In genomic region chr4:1051472-1051871, GRCh38 we compare ENCODE assay signal across 17 cellular contexts. TPM values are rescaled to one million over a fixed set of nuclear protein-coding genes. Genes with fewer than 3 reads are reported as not detected.
DNase-seq lines count a peak whose midpoint lies in the region; ATAC-seq and TF ChIP-seq lines count a peak whose summit lies in the region.
"Had no signal": no experiment of that assay in that cellular context is flagged by ENCODE, and none has a peak within 500 bp of the region (broad histone marks: within the 10 kb centered on the region; RNA-seq: fewer than 3 reads in every experiment).

No MANE protein-coding gene starts in this region.

- DNase-seq in natural killer cell (peak; percentile 11), adrenal gland (peak in 4 of 7 donors; percentile 4 to 36 (median 11)), mesenteric fat pad (ENCODE audit: low spot score) (peak; percentile 68), HFFc6 (no peak), NCI-H2171 treated with DMSO at 0.1 percent for 48 hours (lab: John Stamatoyannopoulos, UW) (no peak)
- DNase-seq in natural killer cell treated with Interleukin-12 subunit alpha and Interleukin-12 subunit beta and Interleukin-15 and Interleukin-18, amount 100 ng/mL, for 72 hours (ENCODE audit: low spot score) = no peak
- DNase-seq: NCI-H1105 treated with DMSO at 0.1 percent for 48 hours, NCI-H1694 treated with DMSO at 0.1 percent for 48 hours, NCI-H2227 treated with DMSO at 0.1 percent for 48 hours, NCI-H510A treated with DMSO at 0.1 percent for 48 hours, NCI-H774, OCI-M1, SHP77 had no signal

- peaks cover 19 to 22% of the 10 kb centered on the region in 2 donors for H3K27me3 Mint-ChIP-seq in natural killer cell (ENCODE audit: low read depth in 2 of 2)
- H3K27me3 Mint-ChIP-seq in natural killer cell treated with Interleukin-12 subunit alpha and Interleukin-12 subunit beta and Interleukin-15 and Interleukin-18, amount 100 ng/mL, for 72 hours = peaks cover 12 to 27% of the 10 kb centered on the region in 2 donors
- H3K27me3 Mint-ChIP-seq in HFFc6 (ENCODE audit: insufficient read depth) = peaks cover 41% of the 10 kb centered on the region

- peaks cover 21% of the 10 kb centered on the region for H3K27me3 ChIP-seq in adrenal gland

- H3K27ac ChIP-seq in adrenal gland = no peak overlapping the region
- H3K27ac ChIP-seq: C4-2B, HL-60, SK-N-MC had no signal

- no peak overlapping the region for H3K4me3 Mint-ChIP-seq in natural killer cell
- H3K4me3 Mint-ChIP-seq in natural killer cell treated with Interleukin-12 subunit alpha and Interleukin-12 subunit beta and Interleukin-15 and Interleukin-18, amount 100 ng/mL, for 72 hours = no peak overlapping the region
- H3K4me3 Mint-ChIP-seq in HFFc6 = no peak overlapping the region

- H3K27ac Mint-ChIP-seq in natural killer cell = no peak overlapping the region
- no peak overlapping the region for H3K27ac Mint-ChIP-seq in natural killer cell treated with Interleukin-12 subunit alpha and Interleukin-12 subunit beta and Interleukin-15 and Interleukin-18, amount 100 ng/mL, for 72 hours
- no peak overlapping the region for H3K27ac Mint-ChIP-seq in HFFc6

- no peaks in the 10 kb centered on the region for H3K9me3 ChIP-seq in adrenal gland (replicated peaks in 1 of 3)

- ATAC-seq in natural killer cell (no peak), GM21528 (IDR thresholded peaks at IDR 0.05; ENCODE audit: low FRiP score, unreplicated experiment) (no peak)
- no peak for ATAC-seq in natural killer cell treated with Interleukin-12 subunit alpha and Interleukin-12 subunit beta and Interleukin-15 and Interleukin-18, amount 100 ng/mL, for 72 hours

- H3K4me3 ChIP-seq in adrenal gland = no peak overlapping the region
- H3K4me3 ChIP-seq: SK-N-MC had no signal

- peaks cover 8 to 9% of the 10 kb centered on the region in 2 donors for H3K4me1 Mint-ChIP-seq in natural killer cell
- peaks cover 9 to 13% of the 10 kb centered on the region in 2 donors for H3K4me1 Mint-ChIP-seq in natural killer cell treated with Interleukin-12 subunit alpha and Interleukin-12 subunit beta and Interleukin-15 and Interleukin-18, amount 100 ng/mL, for 72 hours (ENCODE audit: low read depth in 2 of 2)
- H3K4me1 Mint-ChIP-seq in HFFc6 (ENCODE audit: low read depth) = peaks cover 26% of the 10 kb centered on the region

- intact Hi-C loops in natural killer cell (cut with micrococcal nuclease) = no loop called here
- intact Hi-C loops in adrenal gland (cut with DNase I) = no loop called here

- no peaks in the 10 kb centered on the region for H3K4me1 ChIP-seq in adrenal gland (replicated peaks in 1 of 2)

- 66 to 77% (median 74%) methylated on average over 8 to 9 of the region's 9 CpGs for WGBS in adrenal gland, 4 donors

- no peaks in the 10 kb centered on the region for H3K9me3 Mint-ChIP-seq in natural killer cell
- no peaks in the 10 kb centered on the region for H3K9me3 Mint-ChIP-seq in natural killer cell treated with Interleukin-12 subunit alpha and Interleukin-12 subunit beta and Interleukin-15 and Interleukin-18, amount 100 ng/mL, for 72 hours
- H3K9me3 Mint-ChIP-seq in HFFc6 = no peaks in the 10 kb centered on the region

- H3K36me3 Mint-ChIP-seq in natural killer cell (no peaks in the 10 kb centered on the region), HFFc6 (ENCODE audit: low read depth) (no peaks in the 10 kb centered on the region)
- no peaks in the 10 kb centered on the region for H3K36me3 Mint-ChIP-seq in natural killer cell treated with Interleukin-12 subunit alpha and Interleukin-12 subunit beta and Interleukin-15 and Interleukin-18, amount 100 ng/mL, for 72 hours

- TF ChIP-seq CTCF in natural killer cell (IDR thresholded peaks at IDR 0.05) (no peak), adrenal gland (IDR thresholded peaks at IDR 0.05) (no peak), HFFc6 (IDR thresholded peaks at IDR 0.05) (no peak)

- H3K36me3 ChIP-seq in adrenal gland (replicated peaks in 1 of 2) = no peaks in the 10 kb centered on the region

- no peak for TF ChIP-seq POLR2A in adrenal gland (IDR thresholded peaks at IDR 0.05)

RNA-seq across cellular contexts. Expression of gene FGFRL1, which starts 40.0 kb away (rescaled TPM):
- 10 to 100 TPM; 28.0 to 39.8 (median 32.5) TPM for total RNA-seq in natural killer cell
- 10 to 100 TPM; 15.2 to 16.6 TPM for total RNA-seq in natural killer cell treated with Interleukin-12 subunit alpha and Interleukin-12 subunit beta and Interleukin-15 and Interleukin-18, amount 100 ng/mL, for 72 hours
- total RNA-seq in adrenal gland = 100 to 1,000 TPM in 3 of 8 donors, 10 to 100 TPM in 5; 45.9 to 274 (median 85.1) TPM
- 10 to 100 TPM; 24.4 to 75.5 (median 25.3) TPM for polyA plus RNA-seq in adrenal gland
- total RNA-seq in mesenteric fat pad = 54.1 TPM
- 10 to 100 TPM; 15.4 to 40.8 (median 17.3) TPM for total RNA-seq in HFFc6 (2021; fragmentation: NEBNext Ultra II Directional; extraction: Animal tissue kit (Norgen Biotek cat#: 25700))

RNA-seq across cellular contexts. Expression of gene SLC26A1, which starts 58.3 kb away (rescaled TPM):
- total RNA-seq in natural killer cell (under 1 TPM; 0.19 to 0.80 (median 0.61) TPM), adrenal gland (10 to 100 TPM in 1 of 8 donors, 1 to 10 TPM in 5, under 1 TPM in 2; 0.85 to 55.0 (median 3.1) TPM), mesenteric fat pad (0.22 TPM)
- under 1 TPM in 1 of 2 donors, not detected in 1; 0.88 TPM for total RNA-seq in natural killer cell treated with Interleukin-12 subunit alpha and Interleukin-12 subunit beta and Interleukin-15 and Interleukin-18, amount 100 ng/mL, for 72 hours
- polyA plus RNA-seq in adrenal gland = 10 to 100 TPM in 1 of 3 donors, 1 to 10 TPM in 2; 2.5 to 11.6 (median 3.7) TPM
- under 1 TPM in 3 of 6 experiments, not detected in 3; 0.16 to 0.38 (median 0.19) TPM for total RNA-seq in HFFc6 (2021; fragmentation: NEBNext Ultra II Directional; extraction: Animal tissue kit (Norgen Biotek cat#: 25700))

Comparison
In these comparisons a context has a peak if more than half of its experiments do, and no peak if none do; other contexts are left out.
1. DNase-seq: peak in natural killer cell (single experiment), adrenal gland (4 of 7) and mesenteric fat pad (single experiment); none in natural killer cell treated with Interleukin-12 subunit alpha and Interleukin-12 subunit beta and Interleukin-15 and Interleukin-18, amount 100 ng/mL, for 72 hours (single experiment), HFFc6 (single experiment) and NCI-H2171 treated with DMSO at 0.1 percent for 48 hours (single experiment).